Comparison of ENCODE assay signal across 9 cellular contexts in genomic region chr3:107855710-107856109, GRCh38.
A peak's percentile ranks its signal among the peaks of the same experiment; 100 is the strongest.
DNase-seq lines count a peak whose midpoint lies in the region; ATAC-seq, FAIRE-seq and TF ChIP-seq lines count a peak whose summit lies in the region.
"Had no signal": no experiment of that assay in that cellular context is flagged by ENCODE, and none has a peak within 500 bp of the region (broad histone marks: within the 10 kb centered on the region; RNA-seq: fewer than 3 reads in every experiment).

No MANE protein-coding gene starts in this region.

- H3K36me3 Mint-ChIP-seq in activated CD8-positive, alpha-beta memory T cell treated with anti-CD3 and anti-CD28 coated beads, Interleukin-2, amount 10 ng/mL, durations not matched to agents 7 days and 5 days: no peaks in the 10 kb centered on the region
- H3K36me3 Mint-ChIP-seq: natural killer cell had no signal

- CTCF ChIA-PET in activated CD8-positive, alpha-beta memory T cell treated with anti-CD3 and anti-CD28 coated beads, Interleukin-2, amount 10 ng/mL, durations not matched to agents 7 days and 5 days (lab: Charles Lee): interaction anchor here (1.7 kb wide), 1 partner anchor 10 kb away, joined by 4 read pairs; no protein-coding TSS in a partner anchor

- peaks cover 9% of the 10 kb centered on the region for H3K27me3 Mint-ChIP-seq in activated CD8-positive, alpha-beta memory T cell treated with anti-CD3 and anti-CD28 coated beads, Interleukin-2, amount 10 ng/mL, durations not matched to agents 7 days and 5 days

- TF ChIP-seq CTCF in cardiac muscle cell (IDR thresholded peaks at IDR 0.05; ENCODE audit: low read depth, low read length): peak; percentile 34

- FAIRE-seq in urothelium cell line (lab: Jason Lieb, UNC): no peak

- no peak overlapping the region for H3K27ac Mint-ChIP-seq in activated CD8-positive, alpha-beta memory T cell treated with anti-CD3 and anti-CD28 coated beads, Interleukin-2, amount 10 ng/mL, durations not matched to agents 7 days and 5 days
- H3K27ac Mint-ChIP-seq: natural killer cell had no signal

- peak; percentile 20 to 45 for DNase-seq in cardiac muscle cell (ENCODE audit: low read depth in 1 of 2, low spot score in 1 of 2)
- DNase-seq in left cardiac atrium: no peak
- peak; percentile 90 for DNase-seq in NCI-H146 (lab: John Stamatoyannopoulos, UW)
- peak; percentile 32 to 55 for DNase-seq in dermis microvascular lymphatic vessel endothelial cell (ENCODE audit: low read depth in 2 of 2)
- peak; percentile 39 for DNase-seq in urothelium cell line (ENCODE audit: low spot score)
- DNase-seq in NCI-H345 treated with DMSO at 0.1 percent for 48 hours (lab: John Stamatoyannopoulos, UW; ENCODE audit: unreplicated experiment): no peak
- no peak for DNase-seq in activated CD8-positive, alpha-beta memory T cell treated with anti-CD3 and anti-CD28 coated beads, Interleukin-2, amount 10 ng/mL, durations not matched to agents 7 days and 5 days
- DNase-seq: natural killer cell had no signal

- H3K9me3 ChIP-seq in cardiac muscle cell (ENCODE audit: low read depth): no peaks in the 10 kb centered on the region

- H3K9me3 Mint-ChIP-seq in activated CD8-positive, alpha-beta memory T cell treated with anti-CD3 and anti-CD28 coated beads, Interleukin-2, amount 10 ng/mL, durations not matched to agents 7 days and 5 days (ENCODE audit: low read depth): no peaks in the 10 kb centered on the region
- H3K9me3 Mint-ChIP-seq: natural killer cell had no signal

- H3K4me1 ChIP-seq in cardiac muscle cell (ENCODE audit: low read depth): no peaks in the 10 kb centered on the region

- no peaks in the 10 kb centered on the region for H3K27me3 ChIP-seq in cardiac muscle cell

- no peak overlapping the region for H3K4me3 Mint-ChIP-seq in activated CD8-positive, alpha-beta memory T cell treated with anti-CD3 and anti-CD28 coated beads, Interleukin-2, amount 10 ng/mL, durations not matched to agents 7 days and 5 days
- H3K4me3 Mint-ChIP-seq: natural killer cell had no signal

- no peak overlapping the region for H3K27ac ChIP-seq in cardiac muscle cell

- ATAC-seq in left cardiac atrium (no peak), GM18502 (IDR thresholded peaks at IDR 0.05; ENCODE audit: poor library complexity, unreplicated experiment) (no peak)
- no peak for ATAC-seq in activated CD8-positive, alpha-beta memory T cell treated with anti-CD3 and anti-CD28 coated beads, Interleukin-2, amount 10 ng/mL, durations not matched to agents 7 days and 5 days

- intact Hi-C loops in left cardiac atrium (cut with DNase I): no loop called here

- no peak overlapping the region for H3K4me3 ChIP-seq in cardiac muscle cell

- H3K4me1 Mint-ChIP-seq in activated CD8-positive, alpha-beta memory T cell treated with anti-CD3 and anti-CD28 coated beads, Interleukin-2, amount 10 ng/mL, durations not matched to agents 7 days and 5 days: peaks cover 3% of the 10 kb centered on the region
- H3K4me1 Mint-ChIP-seq: natural killer cell had no signal

- H3K36me3 ChIP-seq in cardiac muscle cell: no peaks in the 10 kb centered on the region

Comparison
In these comparisons a context has a peak if more than half of its experiments do, and no peak if none do; other contexts are left out.
1. DNase-seq: peak in cardiac muscle cell (2 of 2), NCI-H146 (single experiment), dermis microvascular lymphatic vessel endothelial cell (2 of 2) and urothelium cell line (single experiment); none in left cardiac atrium (single experiment), NCI-H345 treated with DMSO at 0.1 percent for 48 hours (single experiment) and activated CD8-positive, alpha-beta memory T cell treated with anti-CD3 and anti-CD28 coated beads, Interleukin-2, amount 10 ng/mL, durations not matched to agents 7 days and 5 days (single experiment).